31 cellular contexts compared by ENCODE assay signal in the genomic region with DNA sequence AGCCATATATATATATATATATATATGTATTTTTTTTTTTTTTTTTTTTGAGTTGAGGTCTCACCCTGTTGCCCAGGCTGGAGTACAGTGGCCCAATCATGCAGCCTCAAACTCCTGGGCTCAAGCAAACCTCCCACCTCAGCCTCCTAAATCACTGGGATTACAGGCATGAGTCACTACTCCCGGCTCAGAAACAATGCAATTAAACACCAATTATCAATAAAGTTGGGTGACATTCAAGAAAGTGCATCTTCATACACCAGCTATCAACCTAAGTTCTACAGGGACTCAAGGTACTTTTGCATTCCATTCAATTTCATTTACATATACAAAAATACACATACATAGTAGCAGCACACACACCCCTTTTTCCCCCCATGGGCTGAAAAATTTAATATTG. TPM values are rescaled to one million over a fixed set of nuclear protein-coding genes. Genes with fewer than 3 reads are reported as not detected.
"Had no signal": no experiment of that assay in that cellular context is flagged by ENCODE, and none has a peak within 500 bp of the region (broad histone marks: within the 10 kb centered on the region; RNA-seq: fewer than 3 reads in every experiment).

No MANE protein-coding gene starts in this region.

- H3K4me3 Mint-ChIP-seq: mesothelial cell of epicardium, neural progenitor cell, type B pancreatic cell had no signal

- H3K9me3 Mint-ChIP-seq: memory B cell; natural killer cell treated with Interleukin-12 subunit alpha and Interleukin-12 subunit beta and Interleukin-15 and Interleukin-18, amount 100 ng/mL, for 72 hours had no signal

- H3K36me3 Mint-ChIP-seq: natural killer cell treated with Interleukin-12 subunit alpha and Interleukin-12 subunit beta and Interleukin-15 and Interleukin-18, amount 100 ng/mL, for 72 hours had no signal

- H3K4me3 ChIP-seq: dorsolateral prefrontal cortex, gastrocnemius medialis, left ventricle myocardium inferior, lower lobe of right lung, neural progenitor cell, ovary, right atrium auricular region, sigmoid colon, skin epidermis, stomach, thoracic aorta had no signal

- FAIRE-seq: endometrium, kidney, urothelium cell line had no signal

- H3K9ac ChIP-seq: neural progenitor cell had no signal

- H3K9me3 ChIP-seq: gastrocnemius medialis, left ventricle myocardium inferior, lower lobe of right lung, ovary, right atrium auricular region, sigmoid colon, stomach, thoracic aorta had no signal

- DNase-seq: cortex of kidney; dorsolateral prefrontal cortex; effector CD8-positive, alpha-beta T cell; gastrocnemius medialis; kidney; left cardiac atrium; left ventricle myocardium inferior; lower lobe of right lung; nucleus accumbens; ovary; sigmoid colon; stimulated activated CD4-positive, alpha-beta T cell treated with anti-CD3 and anti-CD28 coated beads, Interleukin-2, amount 100 ng/mL, for 24 hours; stimulated activated CD4-positive, alpha-beta T cell treated with anti-CD3 and anti-CD28 coated beads, Interleukin-4, amount 100 ng/mL, for 4 hours; stimulated activated naive CD4-positive, alpha-beta T cell; stomach; substantia nigra had no signal

- H3K27me3 Mint-ChIP-seq: memory B cell; natural killer cell treated with Interleukin-12 subunit alpha and Interleukin-12 subunit beta and Interleukin-15 and Interleukin-18, amount 100 ng/mL, for 72 hours; type B pancreatic cell had no signal

- H3K4me2 ChIP-seq: neural progenitor cell had no signal

- H3K27ac Mint-ChIP-seq: memory B cell, neural progenitor cell had no signal

- H3K27ac ChIP-seq: gastrocnemius medialis, left ventricle myocardium inferior, lower lobe of right lung, neural progenitor cell, ovary, right atrium auricular region, skin epidermis, stomach, thoracic aorta had no signal

- H3K27me3 ChIP-seq: dorsolateral prefrontal cortex, gastrocnemius medialis, neural progenitor cell, ovary, right atrium auricular region, sigmoid colon, stomach had no signal

- H2AFZ ChIP-seq: neural progenitor cell had no signal

- ATAC-seq: esophagus mucosa; gastrocnemius medialis; left cardiac atrium; lower lobe of right lung; natural killer cell treated with Interleukin-12 subunit alpha and Interleukin-12 subunit beta and Interleukin-15 and Interleukin-18, amount 100 ng/mL, for 72 hours had no signal

- H3K36me3 ChIP-seq: gastrocnemius medialis, neural progenitor cell, ovary, thoracic aorta had no signal

- H3K4me1 ChIP-seq: neural progenitor cell had no signal

RNA-seq across cellular contexts. Expression of gene WNT8A, which starts 58.5 kb away (rescaled TPM):
- total RNA-seq: esophagus mucosa; fibroblast of lung; kidney; left cardiac atrium; left ventricle myocardium inferior; lower lobe of right lung; mesothelial cell of epicardium; mucosa of gallbladder; myocyte; natural killer cell treated with Interleukin-12 subunit alpha and Interleukin-12 subunit beta and Interleukin-15 and Interleukin-18, amount 100 ng/mL, for 72 hours; ovary; posterior vena cava; right atrium auricular region; sigmoid colon; stomach; thoracic aorta had no signal
- polyA plus RNA-seq: fibroblast of lung, ovary, sigmoid colon, stomach had no signal
